Comparison of ENCODE assay signal across 9 cellular contexts in the genomic region with DNA sequence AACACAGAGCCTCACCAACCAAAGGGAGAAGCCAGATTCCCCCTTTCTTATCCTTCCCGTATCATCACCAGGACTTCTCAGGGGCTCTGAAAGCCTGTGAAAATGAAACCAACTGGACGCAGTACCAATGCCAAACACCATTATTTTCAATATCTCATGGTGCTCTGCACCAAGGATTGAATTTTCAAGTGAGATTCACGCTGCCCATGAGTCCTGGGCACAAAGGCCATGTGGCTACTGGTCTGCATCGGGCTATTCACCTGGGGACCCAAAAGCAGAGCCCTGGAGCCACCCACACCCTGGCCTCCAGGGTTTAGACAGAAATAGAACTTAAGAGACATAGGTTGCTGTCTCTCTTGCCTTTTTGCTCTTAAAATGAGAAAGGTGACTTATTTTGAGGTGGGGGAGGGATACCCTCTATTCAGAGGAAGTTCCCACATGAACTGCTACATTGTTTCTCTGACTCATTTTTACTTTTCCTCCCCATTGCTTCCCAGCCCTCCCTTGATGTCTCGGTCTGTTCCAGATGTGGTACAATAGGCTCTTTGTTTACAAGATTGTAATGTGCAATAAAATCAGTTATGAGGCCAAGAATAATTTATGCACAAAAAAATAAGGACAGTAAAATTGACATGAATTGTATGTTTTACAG.
DNase-seq lines count a peak whose midpoint lies in the region; ATAC-seq, FAIRE-seq and TF ChIP-seq lines count a peak whose summit lies in the region.
"Had no signal": no experiment of that assay in that cellular context is flagged by ENCODE, and none has a peak within 500 bp of the region (broad histone marks: within the 10 kb centered on the region; RNA-seq: fewer than 3 reads in every experiment).

No MANE protein-coding gene starts in this region.

- H3K4me3 ChIP-seq in NB4 (ENCODE audit: low read depth, low read length) = no peak overlapping the region

- H3K27ac Mint-ChIP-seq in nephron progenitor cell = peak overlapping the region; percentile 75

- TF ChIP-seq CTCF in NB4 (IDR thresholded peaks at IDR 0.05; ENCODE audit: low read depth, low read length) = no peak
- TF ChIP-seq CTCF in nephron progenitor cell (IDR thresholded peaks at IDR 0.05) = no peak

- no peak for ATAC-seq in GM21515 (IDR thresholded peaks at IDR 0.05; ENCODE audit: unreplicated experiment)

- H3K27me3 Mint-ChIP-seq in nephron progenitor cell (ENCODE audit: low read depth, poor library complexity) = no peaks in the 10 kb centered on the region

- peaks cover 3% of the 10 kb centered on the region for H3K9me3 Mint-ChIP-seq in nephron progenitor cell

- peak; percentile 82 for FAIRE-seq in endometrium (lab: Jason Lieb, UNC)

- no peak for TF ChIP-seq POLR2A in NB4 (IDR thresholded peaks at IDR 0.05; ENCODE audit: extremely low read depth, insufficient read length)

- H3K36me3 Mint-ChIP-seq in nephron progenitor cell (ENCODE audit: low read depth) = peaks cover 20% of the 10 kb centered on the region

- peaks cover 73% of the 10 kb centered on the region for H3K4me1 Mint-ChIP-seq in nephron progenitor cell

- H3K4me3 Mint-ChIP-seq in nephron progenitor cell = no peak overlapping the region

- DNase-seq in AG20443 (ENCODE audit: low spot score) (peak; percentile 63), NB4 (ENCODE audit: low read depth) (peak; percentile 55), nephron progenitor cell (no peak), NCI-H1436 treated with DMSO at 0.1 percent for 48 hours (lab: John Stamatoyannopoulos, UW) (no peak), NCI-H526 treated with DMSO at 0.1 percent for 48 hours (lab: John Stamatoyannopoulos, UW) (no peak), cerebellar cortex (ENCODE audit: low spot score) (no peak)
- DNase-seq: activated CD4-positive, alpha-beta T cell treated with anti-CD3 and anti-CD28 coated beads for 1 hour had no signal

Comparison
In these comparisons a context has a peak if more than half of its experiments do, and no peak if none do; other contexts are left out.
1. DNase-seq: peak in AG20443 (single experiment) and NB4 (single experiment); none in nephron progenitor cell (single experiment), NCI-H1436 treated with DMSO at 0.1 percent for 48 hours (single experiment), NCI-H526 treated with DMSO at 0.1 percent for 48 hours (single experiment) and cerebellar cortex (single experiment).